1 cellular context compared by ENCODE assay signal in the genomic region with DNA sequence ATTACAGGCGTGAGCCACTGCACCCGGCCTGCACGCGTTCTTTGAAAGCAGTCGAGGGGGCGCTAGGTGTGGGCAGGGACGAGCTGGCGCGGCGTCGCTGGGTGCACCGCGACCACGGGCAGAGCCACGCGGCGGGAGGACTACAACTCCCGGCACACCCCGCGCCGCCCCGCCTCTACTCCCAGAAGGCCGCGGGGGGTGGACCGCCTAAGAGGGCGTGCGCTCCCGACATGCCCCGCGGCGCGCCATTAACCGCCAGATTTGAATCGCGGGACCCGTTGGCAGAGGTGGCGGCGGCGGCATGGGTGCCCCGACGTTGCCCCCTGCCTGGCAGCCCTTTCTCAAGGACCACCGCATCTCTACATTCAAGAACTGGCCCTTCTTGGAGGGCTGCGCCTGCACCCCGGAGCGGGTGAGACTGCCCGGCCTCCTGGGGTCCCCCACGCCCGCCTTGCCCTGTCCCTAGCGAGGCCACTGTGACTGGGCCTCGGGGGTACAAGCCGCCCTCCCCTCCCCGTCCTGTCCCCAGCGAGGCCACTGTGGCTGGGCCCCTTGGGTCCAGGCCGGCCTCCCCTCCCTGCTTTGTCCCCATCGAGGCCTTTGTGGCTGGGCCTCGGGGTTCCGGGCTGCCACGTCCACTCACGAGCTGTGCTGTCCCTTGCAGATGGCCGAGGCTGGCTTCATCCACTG.
TF ChIP-seq lines count a peak whose summit lies in the region.

A gene (plus strand): TSS at position 238 of the 690 bp plus-strand sequence. CDS start 64 bp downstream, at position 302.

TF ChIP-seq in GM12878, 131 proteins besides CTCF, POLR2A, EP300 and RAD21 (continued from another document and continues in another):
- TF ChIP-seq, protein P1, sequence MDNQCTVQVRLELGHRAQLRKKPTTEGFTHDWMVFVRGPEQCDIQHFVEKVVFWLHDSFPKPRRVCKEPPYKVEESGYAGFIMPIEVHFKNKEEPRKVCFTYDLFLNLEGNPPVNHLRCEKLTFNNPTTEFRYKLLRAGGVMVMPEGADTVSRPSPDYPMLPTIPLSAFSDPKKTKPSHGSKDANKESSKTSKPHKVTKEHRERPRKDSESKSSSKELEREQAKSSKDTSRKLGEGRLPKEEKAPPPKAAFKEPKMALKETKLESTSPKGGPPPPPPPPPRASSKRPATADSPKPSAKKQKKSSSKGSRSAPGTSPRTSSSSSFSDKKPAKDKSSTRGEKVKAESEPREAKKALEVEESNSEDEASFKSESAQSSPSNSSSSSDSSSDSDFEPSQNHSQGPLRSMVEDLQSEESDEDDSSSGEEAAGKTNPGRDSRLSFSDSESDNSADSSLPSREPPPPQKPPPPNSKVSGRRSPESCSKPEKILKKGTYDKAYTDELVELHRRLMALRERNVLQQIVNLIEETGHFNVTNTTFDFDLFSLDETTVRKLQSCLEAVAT (IDR thresholded peaks at IDR 0.05): no peak
- TF ChIP-seq NFYA (IDR thresholded peaks at IDR 0.05; ENCODE audit: borderline replicate concordance, low read depth, low read length): no peak
- no peak for TF ChIP-seq KDM1A (IDR thresholded peaks at IDR 0.05; ENCODE audit: borderline replicate concordance)
- no peak for TF ChIP-seq SMARCA5 (IDR thresholded peaks at IDR 0.05)
- TF ChIP-seq SIN3A (IDR thresholded peaks at IDR 0.05; ENCODE audit: low read depth, low read length): peak; percentile 99
- TF ChIP-seq, protein P2, sequence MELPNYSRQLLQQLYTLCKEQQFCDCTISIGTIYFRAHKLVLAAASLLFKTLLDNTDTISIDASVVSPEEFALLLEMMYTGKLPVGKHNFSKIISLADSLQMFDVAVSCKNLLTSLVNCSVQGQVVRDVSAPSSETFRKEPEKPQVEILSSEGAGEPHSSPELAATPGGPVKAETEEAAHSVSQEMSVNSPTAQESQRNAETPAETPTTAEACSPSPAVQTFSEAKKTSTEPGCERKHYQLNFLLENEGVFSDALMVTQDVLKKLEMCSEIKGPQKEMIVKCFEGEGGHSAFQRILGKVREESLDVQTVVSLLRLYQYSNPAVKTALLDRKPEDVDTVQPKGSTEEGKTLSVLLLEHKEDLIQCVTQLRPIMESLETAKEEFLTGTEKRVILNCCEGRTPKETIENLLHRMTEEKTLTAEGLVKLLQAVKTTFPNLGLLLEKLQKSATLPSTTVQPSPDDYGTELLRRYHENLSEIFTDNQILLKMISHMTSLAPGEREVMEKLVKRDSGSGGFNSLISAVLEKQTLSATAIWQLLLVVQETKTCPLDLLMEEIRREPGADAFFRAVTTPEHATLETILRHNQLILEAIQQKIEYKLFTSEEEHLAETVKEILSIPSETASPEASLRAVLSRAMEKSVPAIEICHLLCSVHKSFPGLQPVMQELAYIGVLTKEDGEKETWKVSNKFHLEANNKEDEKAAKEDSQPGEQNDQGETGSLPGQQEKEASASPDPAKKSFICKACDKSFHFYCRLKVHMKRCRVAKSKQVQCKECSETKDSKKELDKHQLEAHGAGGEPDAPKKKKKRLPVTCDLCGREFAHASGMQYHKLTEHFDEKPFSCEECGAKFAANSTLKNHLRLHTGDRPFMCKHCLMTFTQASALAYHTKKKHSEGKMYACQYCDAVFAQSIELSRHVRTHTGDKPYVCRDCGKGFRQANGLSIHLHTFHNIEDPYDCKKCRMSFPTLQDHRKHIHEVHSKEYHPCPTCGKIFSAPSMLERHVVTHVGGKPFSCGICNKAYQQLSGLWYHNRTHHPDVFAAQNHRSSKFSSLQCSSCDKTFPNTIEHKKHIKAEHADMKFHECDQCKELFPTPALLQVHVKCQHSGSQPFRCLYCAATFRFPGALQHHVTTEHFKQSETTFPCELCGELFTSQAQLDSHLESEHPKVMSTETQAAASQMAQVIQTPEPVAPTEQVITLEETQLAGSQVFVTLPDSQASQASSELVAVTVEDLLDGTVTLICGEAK (IDR thresholded peaks at IDR 0.05; ENCODE audit: borderline replicate concordance): no peak
- no peak for TF ChIP-seq WRNIP1 (IDR thresholded peaks at IDR 0.05; ENCODE audit: borderline replicate concordance, low read depth, low read length)
- no peak for TF ChIP-seq ZNF622 (IDR thresholded peaks at IDR 0.05)
- TF ChIP-seq, protein P3, sequence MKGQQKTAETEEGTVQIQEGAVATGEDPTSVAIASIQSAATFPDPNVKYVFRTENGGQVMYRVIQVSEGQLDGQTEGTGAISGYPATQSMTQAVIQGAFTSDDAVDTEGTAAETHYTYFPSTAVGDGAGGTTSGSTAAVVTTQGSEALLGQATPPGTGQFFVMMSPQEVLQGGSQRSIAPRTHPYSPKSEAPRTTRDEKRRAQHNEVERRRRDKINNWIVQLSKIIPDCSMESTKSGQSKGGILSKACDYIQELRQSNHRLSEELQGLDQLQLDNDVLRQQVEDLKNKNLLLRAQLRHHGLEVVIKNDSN (IDR thresholded peaks at IDR 0.05; ENCODE audit: borderline replicate concordance, extremely low read length, insufficient read depth, low read depth, low read length): no peak
- TF ChIP-seq, protein P4, sequence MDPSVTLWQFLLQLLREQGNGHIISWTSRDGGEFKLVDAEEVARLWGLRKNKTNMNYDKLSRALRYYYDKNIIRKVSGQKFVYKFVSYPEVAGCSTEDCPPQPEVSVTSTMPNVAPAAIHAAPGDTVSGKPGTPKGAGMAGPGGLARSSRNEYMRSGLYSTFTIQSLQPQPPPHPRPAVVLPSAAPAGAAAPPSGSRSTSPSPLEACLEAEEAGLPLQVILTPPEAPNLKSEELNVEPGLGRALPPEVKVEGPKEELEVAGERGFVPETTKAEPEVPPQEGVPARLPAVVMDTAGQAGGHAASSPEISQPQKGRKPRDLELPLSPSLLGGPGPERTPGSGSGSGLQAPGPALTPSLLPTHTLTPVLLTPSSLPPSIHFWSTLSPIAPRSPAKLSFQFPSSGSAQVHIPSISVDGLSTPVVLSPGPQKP (IDR thresholded peaks at IDR 0.05; ENCODE audit: low read depth, low read length): no peak
- TF ChIP-seq DPF2 (IDR thresholded peaks at IDR 0.05): peak; percentile 58; the same call in 1 of the 2 replicates
- TF ChIP-seq CEBPB (IDR thresholded peaks at IDR 0.05; ENCODE audit: borderline replicate concordance in 1 of 2, low read depth in 2 of 2, low read length in 2 of 2): no peak
- TF ChIP-seq BRCA1 (IDR thresholded peaks at IDR 0.05; ENCODE audit: low read depth, low read length): no peak
- TF ChIP-seq NFIC (IDR thresholded peaks at IDR 0.05; ENCODE audit: low read depth, low read length): no peak
- TF ChIP-seq ZZZ3 (IDR thresholded peaks at IDR 0.05; ENCODE audit: control insufficient read depth, insufficient read length, low read depth): no peak
- no peak for TF ChIP-seq FOXM1 (IDR thresholded peaks at IDR 0.05; ENCODE audit: low read depth, low read length)
- peak; percentile 98 for TF ChIP-seq GATAD2B (conservative IDR thresholded peaks at IDR 0.05; ENCODE audit: low read depth)
- peak; percentile 95 for TF ChIP-seq IKZF1 (conservative IDR thresholded peaks at IDR 0.05)
- no peak for TF ChIP-seq CHD4 (IDR thresholded peaks at IDR 0.05)
- peak; percentile 99 for TF ChIP-seq MXI1 (IDR thresholded peaks at IDR 0.05; ENCODE audit: low read depth, low read length)
- TF ChIP-seq HCFC1 (IDR thresholded peaks at IDR 0.05; ENCODE audit: low read length): peak; percentile 96
- peak; percentile 75; the same call in 1 of the 2 replicates for TF ChIP-seq ZNF207 (IDR thresholded peaks at IDR 0.05; ENCODE audit: borderline replicate concordance)
- peak; percentile 97 for TF ChIP-seq HDAC2 (IDR thresholded peaks at IDR 0.05)
- TF ChIP-seq TAF1 (IDR thresholded peaks at IDR 0.05; ENCODE audit: borderline replicate concordance, low read depth, low read length): peak; percentile 39; the same call in 1 of the 2 replicates
- TF ChIP-seq, protein P5, sequence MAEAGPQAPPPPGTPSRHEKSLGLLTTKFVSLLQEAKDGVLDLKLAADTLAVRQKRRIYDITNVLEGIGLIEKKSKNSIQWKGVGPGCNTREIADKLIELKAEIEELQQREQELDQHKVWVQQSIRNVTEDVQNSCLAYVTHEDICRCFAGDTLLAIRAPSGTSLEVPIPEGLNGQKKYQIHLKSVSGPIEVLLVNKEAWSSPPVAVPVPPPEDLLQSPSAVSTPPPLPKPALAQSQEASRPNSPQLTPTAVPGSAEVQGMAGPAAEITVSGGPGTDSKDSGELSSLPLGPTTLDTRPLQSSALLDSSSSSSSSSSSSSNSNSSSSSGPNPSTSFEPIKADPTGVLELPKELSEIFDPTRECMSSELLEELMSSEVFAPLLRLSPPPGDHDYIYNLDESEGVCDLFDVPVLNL (IDR thresholded peaks at IDR 0.05; ENCODE audit: low read depth, low read length): peak; percentile 97
- peak; percentile 33 for TF ChIP-seq RELA (IDR thresholded peaks at IDR 0.05; ENCODE audit: borderline replicate concordance, partially characterized antibody)
- no peak for TF ChIP-seq JUNB (IDR thresholded peaks at IDR 0.05)
- no peak for TF ChIP-seq SMC3 (IDR thresholded peaks at IDR 0.05; ENCODE audit: borderline replicate concordance, low read length)
- TF ChIP-seq NBN (IDR thresholded peaks at IDR 0.05): peak; percentile 58; the same call in 1 of the 2 replicates
- no peak for TF ChIP-seq SMAD5 (IDR thresholded peaks at IDR 0.05; ENCODE audit: low read depth)
- TF ChIP-seq RCOR1 (conservative IDR thresholded peaks at IDR 0.05; ENCODE audit: low read depth, low read length): no peak
- TF ChIP-seq SP1 (IDR thresholded peaks at IDR 0.05; ENCODE audit: low read depth, low read length): peak; percentile 90
- peak; percentile 71 for TF ChIP-seq RUNX3 (IDR thresholded peaks at IDR 0.05; ENCODE audit: low read length)
- TF ChIP-seq, protein P6, sequence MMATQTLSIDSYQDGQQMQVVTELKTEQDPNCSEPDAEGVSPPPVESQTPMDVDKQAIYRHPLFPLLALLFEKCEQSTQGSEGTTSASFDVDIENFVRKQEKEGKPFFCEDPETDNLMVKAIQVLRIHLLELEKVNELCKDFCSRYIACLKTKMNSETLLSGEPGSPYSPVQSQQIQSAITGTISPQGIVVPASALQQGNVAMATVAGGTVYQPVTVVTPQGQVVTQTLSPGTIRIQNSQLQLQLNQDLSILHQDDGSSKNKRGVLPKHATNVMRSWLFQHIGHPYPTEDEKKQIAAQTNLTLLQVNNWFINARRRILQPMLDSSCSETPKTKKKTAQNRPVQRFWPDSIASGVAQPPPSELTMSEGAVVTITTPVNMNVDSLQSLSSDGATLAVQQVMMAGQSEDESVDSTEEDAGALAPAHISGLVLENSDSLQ (IDR thresholded peaks at IDR 0.05): no peak
- TF ChIP-seq TBL1XR1 (IDR thresholded peaks at IDR 0.05; ENCODE audit: low read depth, low read length): peak; percentile 43; the same call in 1 of the 2 replicates
- no peak for TF ChIP-seq PML (IDR thresholded peaks at IDR 0.05; ENCODE audit: low read length)
- peak; percentile 94 for TF ChIP-seq YY1 (IDR thresholded peaks at IDR 0.05; ENCODE audit: low read depth, low read length)
- TF ChIP-seq BHLHE40 (IDR thresholded peaks at IDR 0.05; ENCODE audit: borderline replicate concordance in 1 of 2, low read depth in 2 of 2, low read length in 1 of 2): peak; percentile 38 to 81; a peak in 3 of 4 replicates
- TF ChIP-seq, protein P7, sequence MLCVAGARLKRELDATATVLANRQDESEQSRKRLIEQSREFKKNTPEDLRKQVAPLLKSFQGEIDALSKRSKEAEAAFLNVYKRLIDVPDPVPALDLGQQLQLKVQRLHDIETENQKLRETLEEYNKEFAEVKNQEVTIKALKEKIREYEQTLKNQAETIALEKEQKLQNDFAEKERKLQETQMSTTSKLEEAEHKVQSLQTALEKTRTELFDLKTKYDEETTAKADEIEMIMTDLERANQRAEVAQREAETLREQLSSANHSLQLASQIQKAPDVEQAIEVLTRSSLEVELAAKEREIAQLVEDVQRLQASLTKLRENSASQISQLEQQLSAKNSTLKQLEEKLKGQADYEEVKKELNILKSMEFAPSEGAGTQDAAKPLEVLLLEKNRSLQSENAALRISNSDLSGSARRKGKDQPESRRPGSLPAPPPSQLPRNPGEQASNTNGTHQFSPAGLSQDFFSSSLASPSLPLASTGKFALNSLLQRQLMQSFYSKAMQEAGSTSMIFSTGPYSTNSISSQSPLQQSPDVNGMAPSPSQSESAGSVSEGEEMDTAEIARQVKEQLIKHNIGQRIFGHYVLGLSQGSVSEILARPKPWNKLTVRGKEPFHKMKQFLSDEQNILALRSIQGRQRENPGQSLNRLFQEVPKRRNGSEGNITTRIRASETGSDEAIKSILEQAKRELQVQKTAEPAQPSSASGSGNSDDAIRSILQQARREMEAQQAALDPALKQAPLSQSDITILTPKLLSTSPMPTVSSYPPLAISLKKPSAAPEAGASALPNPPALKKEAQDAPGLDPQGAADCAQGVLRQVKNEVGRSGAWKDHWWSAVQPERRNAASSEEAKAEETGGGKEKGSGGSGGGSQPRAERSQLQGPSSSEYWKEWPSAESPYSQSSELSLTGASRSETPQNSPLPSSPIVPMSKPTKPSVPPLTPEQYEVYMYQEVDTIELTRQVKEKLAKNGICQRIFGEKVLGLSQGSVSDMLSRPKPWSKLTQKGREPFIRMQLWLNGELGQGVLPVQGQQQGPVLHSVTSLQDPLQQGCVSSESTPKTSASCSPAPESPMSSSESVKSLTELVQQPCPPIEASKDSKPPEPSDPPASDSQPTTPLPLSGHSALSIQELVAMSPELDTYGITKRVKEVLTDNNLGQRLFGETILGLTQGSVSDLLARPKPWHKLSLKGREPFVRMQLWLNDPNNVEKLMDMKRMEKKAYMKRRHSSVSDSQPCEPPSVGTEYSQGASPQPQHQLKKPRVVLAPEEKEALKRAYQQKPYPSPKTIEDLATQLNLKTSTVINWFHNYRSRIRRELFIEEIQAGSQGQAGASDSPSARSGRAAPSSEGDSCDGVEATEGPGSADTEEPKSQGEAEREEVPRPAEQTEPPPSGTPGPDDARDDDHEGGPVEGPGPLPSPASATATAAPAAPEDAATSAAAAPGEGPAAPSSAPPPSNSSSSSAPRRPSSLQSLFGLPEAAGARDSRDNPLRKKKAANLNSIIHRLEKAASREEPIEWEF (IDR thresholded peaks at IDR 0.05; ENCODE audit: insufficient replicate concordance, low read depth, low read length): no peak
- TF ChIP-seq LARP7 (IDR thresholded peaks at IDR 0.05): peak; percentile 84
- TF ChIP-seq NFXL1 (IDR thresholded peaks at IDR 0.05; ENCODE audit: borderline replicate concordance): no peak
- TF ChIP-seq CREM (IDR thresholded peaks at IDR 0.05; ENCODE audit: low read depth): peak; percentile 76
- TF ChIP-seq, protein P8, sequence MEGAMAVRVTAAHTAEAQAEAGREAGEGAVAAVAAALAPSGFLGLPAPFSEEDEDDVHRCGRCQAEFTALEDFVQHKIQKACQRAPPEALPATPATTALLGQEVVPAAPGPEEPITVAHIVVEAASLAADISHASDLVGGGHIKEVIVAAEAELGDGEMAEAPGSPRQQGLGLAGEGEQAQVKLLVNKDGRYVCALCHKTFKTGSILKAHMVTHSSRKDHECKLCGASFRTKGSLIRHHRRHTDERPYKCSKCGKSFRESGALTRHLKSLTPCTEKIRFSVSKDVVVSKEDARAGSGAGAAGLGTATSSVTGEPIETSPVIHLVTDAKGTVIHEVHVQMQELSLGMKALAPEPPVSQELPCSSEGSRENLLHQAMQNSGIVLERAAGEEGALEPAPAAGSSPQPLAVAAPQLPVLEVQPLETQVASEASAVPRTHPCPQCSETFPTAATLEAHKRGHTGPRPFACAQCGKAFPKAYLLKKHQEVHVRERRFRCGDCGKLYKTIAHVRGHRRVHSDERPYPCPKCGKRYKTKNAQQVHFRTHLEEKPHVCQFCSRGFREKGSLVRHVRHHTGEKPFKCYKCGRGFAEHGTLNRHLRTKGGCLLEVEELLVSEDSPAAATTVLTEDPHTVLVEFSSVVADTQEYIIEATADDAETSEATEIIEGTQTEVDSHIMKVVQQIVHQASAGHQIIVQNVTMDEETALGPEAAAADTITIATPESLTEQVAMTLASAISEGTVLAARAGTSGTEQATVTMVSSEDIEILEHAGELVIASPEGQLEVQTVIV (IDR thresholded peaks at IDR 0.05; ENCODE audit: borderline replicate concordance, partially characterized antibody): no peak
- no peak for TF ChIP-seq PAX8 (IDR thresholded peaks at IDR 0.05)
